15 cellular contexts compared by ENCODE assay signal in the genomic region with DNA sequence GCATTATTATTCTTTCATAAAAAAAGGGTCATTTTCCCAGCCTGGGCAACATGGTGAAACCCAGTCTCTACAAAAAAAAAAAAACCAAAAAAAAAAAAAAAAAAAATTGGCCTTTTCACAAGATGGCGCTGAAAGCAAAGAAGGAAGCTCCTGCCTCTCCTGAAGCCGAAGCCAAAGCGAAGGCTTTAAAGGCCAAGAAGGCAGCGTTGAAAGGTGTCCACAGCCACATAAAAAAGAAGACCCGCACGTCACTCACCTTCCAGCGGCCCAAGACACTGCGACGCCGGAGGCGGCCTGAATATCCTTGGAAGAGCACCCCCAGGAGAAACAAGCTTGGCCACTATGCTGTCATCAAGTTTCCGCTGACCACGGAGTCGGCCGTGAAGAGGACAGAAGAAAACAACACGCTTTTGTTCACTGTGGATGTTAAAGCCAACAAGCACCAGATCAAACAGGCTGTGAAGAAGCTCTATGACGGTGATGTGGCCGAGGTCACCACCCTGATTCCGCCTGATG. TPM values are rescaled to one million over a fixed set of nuclear protein-coding genes. Genes with fewer than 3 reads are reported as not detected.
A peak's percentile ranks its signal among the peaks of the same experiment; 100 is the strongest.
DNase-seq lines count a peak whose midpoint lies in the region; ATAC-seq, FAIRE-seq and TF ChIP-seq lines count a peak whose summit lies in the region.
"Had no signal": no experiment of that assay in that cellular context is flagged by ENCODE, and none has a peak within 500 bp of the region (broad histone marks: within the 10 kb centered on the region; RNA-seq: fewer than 3 reads in every experiment).

No MANE protein-coding gene starts in this region.

- no peak overlapping the region for H3K14ac ChIP-seq in IMR-90 (replicated peaks; ENCODE audit: low read depth, low read length)

- H4K20me1 ChIP-seq in IMR-90 (ENCODE audit: insufficient read depth, low read length): no peaks in the 10 kb centered on the region

- H3K4me3 ChIP-seq in IMR-90 (ENCODE audit: insufficient read depth, low read depth, low read length) (no peak overlapping the region), pancreas (no peak overlapping the region)

- H3K4me1 ChIP-seq in IMR-90 (ENCODE audit: control insufficient read depth, insufficient read depth, low read length): peaks cover 5% of the 10 kb centered on the region; the same call in 1 of the 2 replicates
- H3K4me1 ChIP-seq in pancreas: peaks cover 4 to 11% (median 5%) of the 10 kb centered on the region in 3 donors

- 0 out of 2 replicates have a peak overlapping the region, but pooled peaks have one; percentile 26 for H2AK5ac ChIP-seq in IMR-90 (ENCODE audit: low read depth, low read length)

- no peak overlapping the region for H2AK9ac ChIP-seq in IMR-90 (replicated peaks; ENCODE audit: low read depth, low read length, poor library complexity)

- POLR2A ChIA-PET in IMR-90 (lab: Charles Lee; ENCODE audit: unreplicated experiment): no interaction called here

- 0 out of 2 replicates have a peak, but pooled peaks have one; percentile 17 for TF ChIP-seq CTCF in IMR-90 (conservative IDR thresholded peaks at IDR 0.05; ENCODE audit: low read depth, low read length)
- peak; percentile 60 for TF ChIP-seq CTCF in chondrocyte (IDR thresholded peaks at IDR 0.05)
- peak in 1 of 3 experiments; percentile 13 for TF ChIP-seq CTCF in nephron (IDR thresholded peaks at IDR 0.05; ENCODE audit: unreplicated experiment in 3 of 3)
- TF ChIP-seq CTCF in pancreas (IDR thresholded peaks at IDR 0.05): no peak

- FAIRE-seq in A204.1 (lab: Jason Lieb, UNC) (peak; percentile 23), pancreas (lab: Jason Lieb, UNC) (no peak)

- H3K27me3 ChIP-seq in IMR-90 (ENCODE audit: control insufficient read depth, insufficient read depth, low read length) (no peaks in the 10 kb centered on the region), pancreas (no peaks in the 10 kb centered on the region)
- H3K27me3 ChIP-seq: neutrophil had no signal

- H3K18ac ChIP-seq in IMR-90 (ENCODE audit: low read depth, low read length): no peak overlapping the region

- no peak overlapping the region for H2BK5ac ChIP-seq in IMR-90 (ENCODE audit: low read depth, low read length, poor library complexity, severe bottlenecking)

- intact Hi-C loops in IMR-90 (cut with micrococcal nuclease): no loop called here
- intact Hi-C loops in pancreas (cut with DNase I): loop anchor here in 1 of 3 donors (10.0 kb wide), 1 partner anchor 268 kb away; no protein-coding TSS in a partner anchor

- H2BK20ac ChIP-seq in IMR-90 (ENCODE audit: low read depth, low read length): no peak overlapping the region

- DNase-seq in IMR-90 (no peak), chondrocyte (ENCODE audit: low spot score) (no peak), EL (no peak), pancreas (no peak)
- no peak for DNase-seq in activated naive CD4-positive, alpha-beta T cell treated with anti-CD3 and anti-CD28 coated beads, Interleukin-2, amount 50 U/mL, for 16 hours
- DNase-seq: activated CD4-positive, alpha-beta T cell treated with anti-CD3 and anti-CD28 coated beads, Interleukin-2, amount 10 ng/mL, durations not matched to agents 7 days and 5 days; activated naive CD4-positive, alpha-beta T cell treated with anti-CD3 and anti-CD28 coated beads, Interleukin-2, amount 10 ng/mL, durations not matched to agents 7 days and 5 days; CD4-positive, CD25-positive, alpha-beta regulatory T cell; effector memory CD4-positive, alpha-beta T cell; NCI-H2029; SHP77 had no signal

- H4K91ac ChIP-seq in IMR-90 (ENCODE audit: insufficient read depth, low read depth, low read length): no peak overlapping the region

- no peak overlapping the region for H3K56ac ChIP-seq in IMR-90 (ENCODE audit: extremely low read depth, insufficient read depth, low read length)

- H3K36me3 Mint-ChIP-seq in chondrocyte (ENCODE audit: low read depth) (no peaks in the 10 kb centered on the region), nephron (ENCODE audit: low read depth) (no peaks in the 10 kb centered on the region)
- H3K36me3 Mint-ChIP-seq: CD4-positive, CD25-positive, alpha-beta regulatory T cell had no signal

- H3K27ac Mint-ChIP-seq in chondrocyte (ENCODE audit: unreplicated experiment) (peak overlapping the region; percentile 65), nephron (peak overlapping the region; percentile 52 to 86 (median 54))
- H3K27ac Mint-ChIP-seq: activated CD4-positive, alpha-beta T cell treated with anti-CD3 and anti-CD28 coated beads, Interleukin-2, amount 10 ng/mL, durations not matched to agents 7 days and 5 days; activated naive CD4-positive, alpha-beta T cell treated with anti-CD3 and anti-CD28 coated beads, Interleukin-2, amount 10 ng/mL, durations not matched to agents 7 days and 5 days had no signal

- BruUV-seq in IMR-90 (replicated peaks; lab: Mats Ljungman, UMichigan): no TSS peak

- H2BK120ac ChIP-seq in IMR-90 (ENCODE audit: low read depth, low read length): no peak overlapping the region

- H3K4ac ChIP-seq in IMR-90 (ENCODE audit: low read depth, low read length): no peak overlapping the region

- H3K4me2 ChIP-seq in IMR-90 (ENCODE audit: low read depth, low read length): no peak overlapping the region

- in situ Hi-C loops in IMR-90 (cut with MboI; ENCODE audit: low sequenced_read_pairs): no loop called here

- peak overlapping the region; percentile 35 for H3K4me3 Mint-ChIP-seq in chondrocyte (ENCODE audit: unreplicated experiment)
- H3K4me3 Mint-ChIP-seq in nephron: peak overlapping the region in 1 of 3 experiments; percentile 41
- H3K4me3 Mint-ChIP-seq: activated CD4-positive, alpha-beta T cell treated with anti-CD3 and anti-CD28 coated beads, Interleukin-2, amount 10 ng/mL, durations not matched to agents 7 days and 5 days; activated naive CD4-positive, alpha-beta T cell treated with anti-CD3 and anti-CD28 coated beads, Interleukin-2, amount 10 ng/mL, durations not matched to agents 7 days and 5 days had no signal

- H3K27me3 Mint-ChIP-seq in chondrocyte (ENCODE audit: low read depth) (no peaks in the 10 kb centered on the region), nephron (ENCODE audit: low read depth) (peaks cover 15% of the 10 kb centered on the region)

- H3K9me3 ChIP-seq in IMR-90 (ENCODE audit: control insufficient read depth, insufficient read depth, low read length) (no peaks in the 10 kb centered on the region), pancreas (no peaks in the 10 kb centered on the region)
- H3K9me3 ChIP-seq: neutrophil had no signal

- no peaks in the 10 kb centered on the region for H3K79me1 ChIP-seq in IMR-90 (ENCODE audit: low read depth in 1 of 2, low read length in 2 of 2)

- ATAC-seq in IMR-90 (ENCODE audit: low read depth) (no peak), pancreas (no peak), GM21423 (IDR thresholded peaks at IDR 0.05; ENCODE audit: unreplicated experiment) (no peak)

- WGBS in IMR-90 (ENCODE audit: extremely low coverage in 2 of 2, insufficient read length in 1 of 2), 2 experiments: 61% methylated on average over 3 of the region's 19 CpGs; no CpG with 5 or more reads in 1 of the 2 experiments
- 83 to 84% methylated on average over 19 of the region's 19 CpGs for WGBS in pancreas, 2 donors

- no peak overlapping the region for H2BK15ac ChIP-seq in IMR-90 (ENCODE audit: low read depth, low read length)

- no peak overlapping the region for H4K5ac ChIP-seq in IMR-90 (ENCODE audit: low read depth, low read length)

- no peak overlapping the region for H2AFZ ChIP-seq in IMR-90 (replicated peaks; ENCODE audit: low read length, poor library complexity)

- no peak overlapping the region for H3K27ac ChIP-seq in IMR-90 (ENCODE audit: insufficient read depth, low read length)
- no peak overlapping the region for H3K27ac ChIP-seq in pancreas
- H3K27ac ChIP-seq: neutrophil had no signal

- no peak for TF ChIP-seq RAD21 in IMR-90 (IDR thresholded peaks at IDR 0.05; ENCODE audit: low read length)

- H3K36me3 ChIP-seq in IMR-90 (ENCODE audit: control insufficient read depth, insufficient read depth, low read length) (no peaks in the 10 kb centered on the region), pancreas (no peaks in the 10 kb centered on the region)
- H3K36me3 ChIP-seq: neutrophil had no signal

- TF ChIP-seq POLR2A in IMR-90 (IDR thresholded peaks at IDR 0.05; ENCODE audit: low read depth, low read length): no peak

- dilution Hi-C loops in IMR-90 (cut with HindIII; ENCODE audit: low sequenced_read_pairs, unreplicated experiment): no loop called here

- peaks cover 30% of the 10 kb centered on the region for H3K4me1 Mint-ChIP-seq in chondrocyte (ENCODE audit: low read depth)
- H3K4me1 Mint-ChIP-seq in nephron: peaks cover 35% of the 10 kb centered on the region

- H3K9me1 ChIP-seq in IMR-90 (ENCODE audit: insufficient read depth, low read length): 0 out of 2 replicates have a peak, but pooled peaks cover 3% of the 10 kb centered on the region

- H4K8ac ChIP-seq in IMR-90 (ENCODE audit: low read depth in 2 of 2, low read length in 2 of 2): 0 out of 4 replicates have a peak overlapping the region, but pooled peaks of 1 of the 2 experiments have one; percentile 9

- CTCF ChIA-PET in IMR-90 (lab: Yijun Ruan, JAX): interaction anchor here (0.6 to 0.7 kb wide), 2 partner anchors 13 to 256 kb away, joined by 3 to 5 read pairs; no protein-coding TSS in a partner anchor

- no peak overlapping the region for H3K23ac ChIP-seq in IMR-90 (ENCODE audit: low read depth, low read length)

- no peak overlapping the region for H3K9ac ChIP-seq in IMR-90 (ENCODE audit: low read depth, low read length)

- H3K9me3 Mint-ChIP-seq in chondrocyte (ENCODE audit: low read depth) (no peaks in the 10 kb centered on the region), nephron (no peaks in the 10 kb centered on the region)
- H3K9me3 Mint-ChIP-seq: activated CD4-positive, alpha-beta T cell treated with anti-CD3 and anti-CD28 coated beads, Interleukin-2, amount 10 ng/mL, durations not matched to agents 7 days and 5 days; CD4-positive, CD25-positive, alpha-beta regulatory T cell had no signal

RNA-seq across cellular contexts. Expression of gene PGAP6, which starts 4.9 kb away (rescaled TPM):
- total RNA-seq in IMR-90 (2012; rRNA removed): 49.1 and 56.1 TPM in 2 replicates
- polyA plus RNA-seq in IMR-90 (2012; rRNA removed): 124 and 125 TPM in 2 replicates
- 60.8 and 173 TPM in 2 replicates for polyA plus RNA-seq in IMR-90 (2012; cell fraction: cytosol; rRNA removed)
- polyA plus RNA-seq in IMR-90 (2012; cell fraction: nucleus; rRNA removed; ENCODE audit: low replicate concordance): 138 and 443 TPM in 2 replicates
- total RNA-seq in chondrocyte: 49.5 to 61.2 TPM (median 59.7 TPM) in 3 replicates
- total RNA-seq in pancreas: 10 to 100 TPM; 53.1 to 75.5 (median 58.9) TPM
- polyA plus RNA-seq in pancreas: 10 to 100 TPM; 62.1 to 88.5 TPM

RNA-seq across cellular contexts. Expression of gene NME4, which starts 10.3 kb away (rescaled TPM):
- total RNA-seq in IMR-90 (2012; rRNA removed) (123 and 124 TPM in 2 replicates), chondrocyte (176 to 246 TPM (median 231 TPM) in 3 replicates), pancreas (10 to 100 TPM; 11.0 to 32.5 (median 20.8) TPM)
- polyA plus RNA-seq in IMR-90 (2012; rRNA removed) (288 and 406 TPM in 2 replicates), pancreas (10 to 100 TPM; 48.4 to 68.6 TPM)
- polyA plus RNA-seq in IMR-90 (2012; cell fraction: cytosol; rRNA removed): 464 and 725 TPM in 2 replicates
- 233 and 407 TPM in 2 replicates for polyA plus RNA-seq in IMR-90 (2012; cell fraction: nucleus; rRNA removed; ENCODE audit: low replicate concordance)

RNA-seq across cellular contexts. Expression of gene DECR2, which starts 15.0 kb away (rescaled TPM):
- total RNA-seq in IMR-90 (2012; rRNA removed) (3.9 TPM in 2 replicates), chondrocyte (21.8 to 25.1 TPM (median 22.2 TPM) in 3 replicates), pancreas (10 to 100 TPM in 5 of 6 donors, 1 to 10 TPM in 1; 9.2 to 21.4 (median 15.6) TPM)
- polyA plus RNA-seq in IMR-90 (2012; rRNA removed) (26.7 and 29.6 TPM in 2 replicates), pancreas (10 to 100 TPM; 48.8 to 68.0 TPM)
- polyA plus RNA-seq in IMR-90 (2012; cell fraction: cytosol; rRNA removed): 14.9 and 32.6 TPM in 2 replicates
- polyA plus RNA-seq in IMR-90 (2012; cell fraction: nucleus; rRNA removed; ENCODE audit: low replicate concordance): 68.9 and 165 TPM in 2 replicates

RNA-seq across cellular contexts. Expression of gene MRPL28, which starts 16.4 kb away (rescaled TPM):
- total RNA-seq in IMR-90 (2012; rRNA removed) (104 and 106 TPM in 2 replicates), chondrocyte (53.4 to 57.7 TPM (median 54.7 TPM) in 3 replicates), pancreas (10 to 100 TPM in 5 of 6 donors, 1 to 10 TPM in 1; 9.2 to 22.0 (median 18.6) TPM)
- polyA plus RNA-seq in IMR-90 (2012; rRNA removed) (181 and 255 TPM in 2 replicates), pancreas (10 to 100 TPM; 58.1 to 65.4 TPM)
- 224 and 350 TPM in 2 replicates for polyA plus RNA-seq in IMR-90 (2012; cell fraction: cytosol; rRNA removed)
- 81.5 and 129 TPM in 2 replicates for polyA plus RNA-seq in IMR-90 (2012; cell fraction: nucleus; rRNA removed; ENCODE audit: low replicate concordance)

RNA-seq across cellular contexts. Expression of gene AXIN1, which starts 34.2 kb away (rescaled TPM):
- total RNA-seq in IMR-90 (2012; rRNA removed) (10.9 and 11.9 TPM in 2 replicates), chondrocyte (19.8 to 27.2 TPM (median 26.9 TPM) in 3 replicates), pancreas (10 to 100 TPM in 3 of 6 donors, 1 to 10 TPM in 3; 8.0 to 13.6 (median 9.6) TPM)
- polyA plus RNA-seq in IMR-90 (2012; rRNA removed) (14.2 and 15.1 TPM in 2 replicates), pancreas (10 to 100 TPM; 12.3 to 12.8 TPM)
- polyA plus RNA-seq in IMR-90 (2012; cell fraction: cytosol; rRNA removed): 18.6 and 22.1 TPM in 2 replicates
- 19.0 and 28.1 TPM in 2 replicates for polyA plus RNA-seq in IMR-90 (2012; cell fraction: nucleus; rRNA removed; ENCODE audit: low replicate concordance)

Comparison
In these comparisons a context has a peak if more than half of its experiments do, and no peak if none do; other contexts are left out.
1. CTCF ChIP-seq: peak in IMR-90 (single experiment) and chondrocyte (single experiment); none in pancreas (0 of 4).